Comparison of ENCODE assay signal across 15 cellular contexts in the genomic region with DNA sequence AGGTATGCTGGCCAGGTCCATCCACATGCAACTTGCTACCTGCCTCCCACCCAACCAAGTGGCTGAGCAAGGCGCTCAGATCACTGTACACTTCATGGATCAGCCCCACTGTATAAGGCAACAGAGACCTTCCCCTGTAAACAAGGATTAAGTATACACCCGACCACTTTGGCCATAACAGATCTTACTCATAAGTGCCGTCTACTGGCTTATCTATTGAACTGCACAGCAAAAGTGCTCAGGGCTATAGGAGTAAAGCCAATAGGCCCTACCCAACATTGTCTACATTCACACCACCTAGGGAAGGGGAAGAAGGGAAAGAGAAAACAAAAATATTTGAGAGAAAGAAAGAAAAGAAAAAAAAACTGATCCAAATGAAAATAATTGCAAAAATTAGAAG.
"Had no signal": no experiment of that assay in that cellular context is flagged by ENCODE, and none has a peak within 500 bp of the region (broad histone marks: within the 10 kb centered on the region; RNA-seq: fewer than 3 reads in every experiment).

No MANE protein-coding gene starts in this region.

- H3K4me1 Mint-ChIP-seq: activated B cell treated with CpG ODN at 0.5 μM for 24 hours; activated CD4-positive, alpha-beta T cell treated with anti-CD3 and anti-CD28 coated beads, Interleukin-2, amount 10 ng/mL, durations not matched to agents 7 days and 5 days; activated T-helper 17 cell treated with anti-CD3 and anti-CD28 coated beads, Interleukin-2, amount 50 U/mL, for 72 hours had no signal

- H3K27ac Mint-ChIP-seq: activated B cell treated with CpG ODN at 0.5 μM for 24 hours; activated CD4-positive, alpha-beta T cell treated with anti-CD3 and anti-CD28 coated beads, Interleukin-2, amount 10 ng/mL, durations not matched to agents 7 days and 5 days; activated T-helper 17 cell treated with anti-CD3 and anti-CD28 coated beads, Interleukin-2, amount 50 U/mL, for 72 hours had no signal

- H3K4me1 ChIP-seq: adrenal gland, colonic mucosa, gastrocnemius medialis, heart right ventricle, parathyroid adenoma, suprapubic skin had no signal

- H3K9me3 ChIP-seq: adrenal gland, colonic mucosa had no signal

- H3K4me3 ChIP-seq: adrenal gland, colonic mucosa, gastrocnemius medialis, heart right ventricle, suprapubic skin had no signal

- ATAC-seq: activated T-helper 17 cell treated with anti-CD3 and anti-CD28 coated beads, Interleukin-2, amount 50 U/mL, for 72 hours; gastrocnemius medialis; heart right ventricle; stimulated activated naive CD8-positive, alpha-beta T cell treated with anti-CD3 and anti-CD28 coated beads, Interleukin-15, Interleukin-2, amounts not matched to agents 100 U/mL and 50 U/mL, for 24 hours had no signal

- H3K27me3 Mint-ChIP-seq: activated B cell treated with CpG ODN at 0.5 μM for 24 hours; activated CD4-positive, alpha-beta T cell treated with anti-CD3 and anti-CD28 coated beads, Interleukin-2, amount 10 ng/mL, durations not matched to agents 7 days and 5 days; activated T-helper 17 cell treated with anti-CD3 and anti-CD28 coated beads, Interleukin-2, amount 50 U/mL, for 72 hours had no signal

- H2AFZ ChIP-seq: parathyroid adenoma had no signal

- H3K79me2 ChIP-seq: parathyroid adenoma had no signal

- H3K4me3 Mint-ChIP-seq: activated B cell treated with CpG ODN at 0.5 μM for 24 hours; activated CD4-positive, alpha-beta T cell treated with anti-CD3 and anti-CD28 coated beads, Interleukin-2, amount 10 ng/mL, durations not matched to agents 7 days and 5 days; activated T-helper 17 cell treated with anti-CD3 and anti-CD28 coated beads, Interleukin-2, amount 50 U/mL, for 72 hours had no signal

- H3K36me3 ChIP-seq: adrenal gland, colonic mucosa, gastrocnemius medialis, heart right ventricle, suprapubic skin had no signal

- DNase-seq: activated B cell treated with CpG ODN at 0.5 μM for 24 hours; activated CD4-positive, alpha-beta T cell treated with anti-CD3 and anti-CD28 coated beads, Interleukin-2, amount 10 ng/mL, durations not matched to agents 7 days and 5 days; activated CD8-positive, alpha-beta memory T cell treated with anti-CD3 and anti-CD28 coated beads for 24 hours; activated naive CD4-positive, alpha-beta T cell treated with anti-CD3 and anti-CD28 coated beads, Interleukin-2, amount 50 U/mL, for 16 hours; adrenal gland; colonic mucosa; gastrocnemius medialis; heart right ventricle; midbrain; stimulated activated CD4-positive, alpha-beta T cell treated with anti-CD3 and anti-CD28 coated beads, Interleukin-2, amount 100 ng/mL, for 48 hours; stimulated activated CD8-positive, alpha-beta memory T cell treated with anti-CD3 and anti-CD28 coated beads, Interleukin-4, amount 100 ng/mL, for 48 hours; stimulated activated naive CD8-positive, alpha-beta T cell treated with anti-CD3 and anti-CD28 coated beads, Interleukin-15, Interleukin-2, amounts not matched to agents 100 U/mL and 50 U/mL, for 24 hours had no signal

- H3K27me3 ChIP-seq: adrenal gland, colonic mucosa, gastrocnemius medialis, heart right ventricle, suprapubic skin had no signal

- H3K27ac ChIP-seq: adrenal gland, colonic mucosa, gastrocnemius medialis, heart right ventricle, parathyroid adenoma, suprapubic skin had no signal

- H3K9ac ChIP-seq: parathyroid adenoma had no signal
